ENCODE assay signal across 3 cellular contexts in the genomic region with DNA sequence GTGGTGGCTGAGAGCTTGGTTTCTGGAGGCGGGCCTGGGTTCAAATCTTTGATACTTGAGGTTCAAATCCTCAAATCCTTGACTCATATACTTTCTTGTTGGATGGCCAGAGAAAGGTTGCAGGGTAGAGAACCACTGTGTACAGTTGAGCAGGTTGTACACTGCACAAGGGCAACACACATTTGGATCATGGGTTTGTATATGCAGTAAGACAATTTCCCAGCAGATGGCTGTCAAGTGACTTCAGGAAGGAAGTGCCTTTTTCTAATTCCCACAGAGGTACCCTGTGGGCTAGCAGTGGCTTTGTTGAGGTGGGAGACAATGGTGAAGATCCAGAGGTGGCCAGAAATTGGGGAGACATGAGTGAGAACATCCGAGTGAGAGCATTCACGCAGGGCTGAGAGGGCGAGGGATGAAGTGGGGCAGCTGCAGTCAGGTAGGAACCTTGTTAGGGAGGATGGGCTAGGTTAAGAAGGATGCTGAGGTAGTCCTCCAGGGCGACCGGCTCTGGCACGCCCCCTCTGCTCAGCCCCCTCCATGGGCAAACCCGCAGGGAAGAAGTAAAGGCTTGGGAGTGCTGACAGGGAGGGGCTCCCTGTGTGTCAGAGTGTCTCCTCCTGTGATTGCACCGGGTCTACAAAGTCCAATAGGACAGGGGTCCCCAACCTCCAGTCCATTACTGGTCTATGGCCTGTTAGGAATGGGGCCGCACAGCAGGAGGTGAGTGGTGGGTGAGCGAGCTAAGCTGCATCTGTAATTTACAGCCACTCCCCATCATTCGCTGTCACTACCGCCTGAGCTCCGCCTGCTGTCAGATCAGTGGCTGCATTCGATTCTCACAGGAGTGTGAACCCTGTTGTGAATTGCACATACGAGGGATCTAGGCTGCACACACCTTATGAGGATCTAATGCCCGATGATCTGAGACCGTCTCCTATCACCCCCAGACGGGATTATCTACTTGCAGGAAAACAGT.
TF ChIP-seq lines count a peak whose summit lies in the region.

No MANE protein-coding gene starts in this region.

TF ChIP-seq in A549, 52 proteins besides CTCF, POLR2A, EP300 and RAD21:
- TF ChIP-seq RFX5 (IDR thresholded peaks at IDR 0.05), result no peak
- no peak for TF ChIP-seq ESRRA (IDR thresholded peaks at IDR 0.05; ENCODE audit: borderline replicate concordance, low read length)
- no peak for TF ChIP-seq GATA3 (IDR thresholded peaks at IDR 0.05; ENCODE audit: borderline replicate concordance)
- TF ChIP-seq, protein P1, sequence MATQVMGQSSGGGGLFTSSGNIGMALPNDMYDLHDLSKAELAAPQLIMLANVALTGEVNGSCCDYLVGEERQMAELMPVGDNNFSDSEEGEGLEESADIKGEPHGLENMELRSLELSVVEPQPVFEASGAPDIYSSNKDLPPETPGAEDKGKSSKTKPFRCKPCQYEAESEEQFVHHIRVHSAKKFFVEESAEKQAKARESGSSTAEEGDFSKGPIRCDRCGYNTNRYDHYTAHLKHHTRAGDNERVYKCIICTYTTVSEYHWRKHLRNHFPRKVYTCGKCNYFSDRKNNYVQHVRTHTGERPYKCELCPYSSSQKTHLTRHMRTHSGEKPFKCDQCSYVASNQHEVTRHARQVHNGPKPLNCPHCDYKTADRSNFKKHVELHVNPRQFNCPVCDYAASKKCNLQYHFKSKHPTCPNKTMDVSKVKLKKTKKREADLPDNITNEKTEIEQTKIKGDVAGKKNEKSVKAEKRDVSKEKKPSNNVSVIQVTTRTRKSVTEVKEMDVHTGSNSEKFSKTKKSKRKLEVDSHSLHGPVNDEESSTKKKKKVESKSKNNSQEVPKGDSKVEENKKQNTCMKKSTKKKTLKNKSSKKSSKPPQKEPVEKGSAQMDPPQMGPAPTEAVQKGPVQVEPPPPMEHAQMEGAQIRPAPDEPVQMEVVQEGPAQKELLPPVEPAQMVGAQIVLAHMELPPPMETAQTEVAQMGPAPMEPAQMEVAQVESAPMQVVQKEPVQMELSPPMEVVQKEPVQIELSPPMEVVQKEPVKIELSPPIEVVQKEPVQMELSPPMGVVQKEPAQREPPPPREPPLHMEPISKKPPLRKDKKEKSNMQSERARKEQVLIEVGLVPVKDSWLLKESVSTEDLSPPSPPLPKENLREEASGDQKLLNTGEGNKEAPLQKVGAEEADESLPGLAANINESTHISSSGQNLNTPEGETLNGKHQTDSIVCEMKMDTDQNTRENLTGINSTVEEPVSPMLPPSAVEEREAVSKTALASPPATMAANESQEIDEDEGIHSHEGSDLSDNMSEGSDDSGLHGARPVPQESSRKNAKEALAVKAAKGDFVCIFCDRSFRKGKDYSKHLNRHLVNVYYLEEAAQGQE (IDR thresholded peaks at IDR 0.05), result no peak
- no peak for TF ChIP-seq BHLHE40 (IDR thresholded peaks at IDR 0.05; ENCODE audit: low read depth, low read length)
- TF ChIP-seq, protein P2, sequence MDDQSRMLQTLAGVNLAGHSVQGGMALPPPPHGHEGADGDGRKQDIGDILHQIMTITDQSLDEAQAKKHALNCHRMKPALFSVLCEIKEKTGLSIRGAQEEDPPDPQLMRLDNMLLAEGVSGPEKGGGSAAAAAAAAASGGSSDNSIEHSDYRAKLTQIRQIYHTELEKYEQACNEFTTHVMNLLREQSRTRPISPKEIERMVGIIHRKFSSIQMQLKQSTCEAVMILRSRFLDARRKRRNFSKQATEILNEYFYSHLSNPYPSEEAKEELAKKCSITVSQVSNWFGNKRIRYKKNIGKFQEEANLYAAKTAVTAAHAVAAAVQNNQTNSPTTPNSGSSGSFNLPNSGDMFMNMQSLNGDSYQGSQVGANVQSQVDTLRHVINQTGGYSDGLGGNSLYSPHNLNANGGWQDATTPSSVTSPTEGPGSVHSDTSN (IDR thresholded peaks at IDR 0.05), result no peak

TF ChIP-seq in GM12891, 5 proteins besides CTCF, POLR2A, EP300 and RAD21:
- TF ChIP-seq SPI1 (IDR thresholded peaks at IDR 0.05; ENCODE audit: low read depth, low read length) (peak; percentile 28; the same call in 1 of the 2 replicates), PAX5 (IDR thresholded peaks at IDR 0.05; ENCODE audit: insufficient read depth, low read length, severe bottlenecking) (no peak)

TF ChIP-seq in GM12878, 131 proteins besides CTCF, POLR2A, EP300 and RAD21:
- TF ChIP-seq KAT2A (conservative IDR thresholded peaks at IDR 0.05; ENCODE audit: control insufficient read depth, low read depth, low read length) (no peak), SPI1 (IDR thresholded peaks at IDR 0.05; ENCODE audit: borderline replicate concordance, insufficient read depth, low read depth, low read length) (peak; percentile 38; the same call in 1 of the 2 replicates), NR2C1 (IDR thresholded peaks at IDR 0.05) (no peak), YY1 (IDR thresholded peaks at IDR 0.05; ENCODE audit: low read depth, low read length) (no peak), SUZ12 (IDR thresholded peaks at IDR 0.05; ENCODE audit: unreplicated experiment) (no peak), FOS (IDR thresholded peaks at IDR 0.05; ENCODE audit: borderline replicate concordance, extremely low read depth, insufficient read length) (no peak), BCL11A (IDR thresholded peaks at IDR 0.05; ENCODE audit: low read depth, low read length) (no peak), RFX5 (IDR thresholded peaks at IDR 0.05; ENCODE audit: low read depth, low read length) (no peak), CEBPZ (IDR thresholded peaks at IDR 0.05; ENCODE audit: low read depth, low read length) (no peak), ZNF592 (IDR thresholded peaks at IDR 0.05) (no peak), RBBP5 (conservative IDR thresholded peaks at IDR 0.05) (no peak), MTA3 (IDR thresholded peaks at IDR 0.05; ENCODE audit: borderline replicate concordance, low read length) (no peak), E2F8 (IDR thresholded peaks at IDR 0.05; ENCODE audit: low read depth, partially characterized antibody) (no peak), SMC3 (IDR thresholded peaks at IDR 0.05; ENCODE audit: borderline replicate concordance, low read length) (peak; percentile 16; the same call in 1 of the 2 replicates), EZH2 (IDR thresholded peaks at IDR 0.05; ENCODE audit: borderline replicate concordance, control insufficient read depth, low read depth, low read length) (no peak), POU2F2 (IDR thresholded peaks at IDR 0.05; ENCODE audit: borderline replicate concordance, low read depth, low read length) (no peak; the same call in 2 of the 3 replicates), MTA2 (IDR thresholded peaks at IDR 0.05; ENCODE audit: low read depth) (no peak), RUNX3 (IDR thresholded peaks at IDR 0.05; ENCODE audit: low read length) (peak; percentile 19; the same call in 1 of the 2 replicates)
- TF ChIP-seq, protein P3, sequence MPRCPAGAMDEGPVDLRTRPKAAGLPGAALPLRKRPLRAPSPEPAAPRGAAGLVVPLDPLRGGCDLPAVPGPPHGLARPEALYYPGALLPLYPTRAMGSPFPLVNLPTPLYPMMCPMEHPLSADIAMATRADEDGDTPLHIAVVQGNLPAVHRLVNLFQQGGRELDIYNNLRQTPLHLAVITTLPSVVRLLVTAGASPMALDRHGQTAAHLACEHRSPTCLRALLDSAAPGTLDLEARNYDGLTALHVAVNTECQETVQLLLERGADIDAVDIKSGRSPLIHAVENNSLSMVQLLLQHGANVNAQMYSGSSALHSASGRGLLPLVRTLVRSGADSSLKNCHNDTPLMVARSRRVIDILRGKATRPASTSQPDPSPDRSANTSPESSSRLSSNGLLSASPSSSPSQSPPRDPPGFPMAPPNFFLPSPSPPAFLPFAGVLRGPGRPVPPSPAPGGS (IDR thresholded peaks at IDR 0.05; ENCODE audit: borderline replicate concordance, insufficient read depth, low read depth, low read length, poor library complexity, severe bottlenecking), result no peak
- TF ChIP-seq, protein P2 (IDR thresholded peaks at IDR 0.05; ENCODE audit: insufficient replicate concordance, low read depth, low read length), result no peak
